ENCODE assay signal across 21 cellular contexts in the genomic region with DNA sequence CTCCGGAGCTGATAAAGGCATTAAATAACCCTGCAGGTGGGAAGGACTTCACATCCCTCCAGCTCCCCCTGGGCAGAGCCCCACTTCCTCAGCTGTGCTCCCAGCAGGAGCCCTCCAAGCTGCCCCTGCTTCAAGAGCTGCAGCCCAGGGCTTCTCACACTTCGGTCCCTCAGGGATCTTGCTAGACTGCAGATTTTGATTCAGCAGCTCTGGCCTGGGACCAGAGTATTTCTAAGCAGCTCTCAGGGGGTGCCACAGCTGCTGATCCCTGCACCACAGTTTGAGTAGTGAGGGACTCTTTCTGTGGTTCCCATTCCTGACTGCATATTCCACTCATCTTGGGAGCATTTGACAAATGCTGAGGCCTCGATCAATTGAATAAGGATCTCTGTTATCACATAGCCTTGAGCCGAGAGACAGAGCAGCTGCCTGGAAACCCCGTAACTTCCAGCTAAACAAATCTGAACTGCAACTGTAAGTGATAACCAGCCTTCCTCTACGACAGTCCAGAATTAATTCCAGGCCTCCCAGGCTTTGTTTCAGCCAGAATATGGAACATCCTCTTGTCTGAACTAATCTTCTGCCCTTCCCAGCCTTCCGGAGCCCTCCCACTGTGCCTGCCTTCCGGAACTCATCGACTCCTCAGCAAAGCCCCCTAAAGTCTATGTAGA.
DNase-seq lines count a peak whose midpoint lies in the region; ATAC-seq and TF ChIP-seq lines count a peak whose summit lies in the region.
"Had no signal": no experiment of that assay in that cellular context is flagged by ENCODE, and none has a peak within 500 bp of the region (broad histone marks: within the 10 kb centered on the region; RNA-seq: fewer than 3 reads in every experiment).

No MANE protein-coding gene starts in this region.

- no peak for TF ChIP-seq CTCF in HEK293 (tag by site-specific recombination; IDR thresholded peaks at IDR 0.05)
- no peak for TF ChIP-seq CTCF in brain microvascular endothelial cell (IDR thresholded peaks at IDR 0.05; ENCODE audit: low read depth, low read length, missing control alignments)
- no peak for TF ChIP-seq CTCF in ovary (IDR thresholded peaks at IDR 0.05)

- H3K4me3 ChIP-seq in HEK293 (ENCODE audit: low read depth, low read length) (no peak overlapping the region), brain microvascular endothelial cell (ENCODE audit: low read depth, low read length) (no peak overlapping the region), ovary (no peak overlapping the region)
- H3K4me3 ChIP-seq: breast epithelium, lower lobe of right lung, testis had no signal

- no peaks in the 10 kb centered on the region for H3K9me3 ChIP-seq in HEK293 (ENCODE audit: control insufficient read depth, insufficient read depth, low read depth, low read length)
- H3K9me3 ChIP-seq in ovary, result no peaks in the 10 kb centered on the region
- H3K9me3 ChIP-seq: breast epithelium, Caco-2, lower lobe of right lung, testis had no signal

- TF ChIP-seq EP300 in ovary (IDR thresholded peaks at IDR 0.05), result peak; percentile 19

- WGBS in ovary, 3 donors, result 17 to 20% (median 18%) methylated on average over 9 of the region's 9 CpGs

- POLR2A ChIA-PET in HEK293 (lab: Yijun Ruan, JAX), result no interaction called here

- no peak for TF ChIP-seq POLR2A in ovary (IDR thresholded peaks at IDR 0.05)

- DNase-seq in brain microvascular endothelial cell (peak; percentile 22), left ventricle myocardium superior (no peak), ovary (no peak), nucleus accumbens (lab: John Stamatoyannopoulos, UW) (no peak), NCI-H345 treated with DMSO at 0.1 percent for 48 hours (lab: John Stamatoyannopoulos, UW; ENCODE audit: unreplicated experiment) (no peak), NOMO-1 (lab: John Stamatoyannopoulos, UW; ENCODE audit: unreplicated experiment in 2 of 2) (no peak), NCI-H526 treated with DMSO at 0.1 percent for 48 hours (lab: John Stamatoyannopoulos, UW) (no peak)
- DNase-seq: activated CD4-positive, alpha-beta T cell treated with anti-CD3 and anti-CD28 coated beads, Interleukin-2, amount 50 U/mL, for 4 hours; activated naive CD4-positive, alpha-beta T cell treated with anti-CD3 and anti-CD28 coated beads, Interleukin-2, amount 50 U/mL, for 16 hours; activated T-cell treated with anti-CD3 and anti-CD28 coated beads, Interleukin-2, amount 50 U/mL, for 1 hour; Caco-2; effector CD4-positive, alpha-beta T cell; GDM1; lower lobe of right lung; NCI-H2081; NCI-H69; PC-3; testis had no signal

- H3K36me3 ChIP-seq in HEK293 (ENCODE audit: control insufficient read depth in 2 of 2, insufficient read depth in 1 of 2, low read length in 2 of 2), result no peaks in the 10 kb centered on the region
- H3K36me3 ChIP-seq in brain microvascular endothelial cell (replicated peaks), result no peaks in the 10 kb centered on the region
- no peaks in the 10 kb centered on the region for H3K36me3 ChIP-seq in ovary
- H3K36me3 ChIP-seq: breast epithelium, lower lobe of right lung had no signal

- ATAC-seq in left ventricle myocardium superior, result peak; percentile 65
- ATAC-seq: HCT116, PC-3 had no signal

- no peaks in the 10 kb centered on the region; the same call in 1 of the 2 replicates for H3K4me1 ChIP-seq in HEK293 (ENCODE audit: control insufficient read depth, insufficient read depth, low read length)
- peaks cover 15% of the 10 kb centered on the region for H3K4me1 ChIP-seq in ovary (ENCODE audit: insufficient read depth)

- H3K27ac ChIP-seq in HEK293 (ENCODE audit: extremely low read depth, low read depth, low read length) (no peak overlapping the region), brain microvascular endothelial cell (no peak overlapping the region), ovary (peak overlapping the region in 1 of 2 donors; percentile 54)
- H3K27ac ChIP-seq: lower lobe of right lung had no signal

- CTCF ChIA-PET in HEK293 (lab: Yijun Ruan, JAX), result interaction anchor here (0.8 kb wide), 1 partner anchor 10 kb away, joined by 3 read pairs; no protein-coding TSS in a partner anchor

- H3K27me3 ChIP-seq in brain microvascular endothelial cell (replicated peaks), result no peaks in the 10 kb centered on the region
- no peaks in the 10 kb centered on the region for H3K27me3 ChIP-seq in ovary
- H3K27me3 ChIP-seq: breast epithelium, testis had no signal

- in situ Hi-C loops in brain microvascular endothelial cell (cut with HindIII; ENCODE audit: low pct_ligation_motif_present, low sequenced_read_pairs), result no loop called here

- intact Hi-C loops in left ventricle myocardium superior (cut with micrococcal nuclease), result no loop called here
- intact Hi-C loops in ovary (cut with DNase I), result no loop called here

TF ChIP-seq in HEK293, 187 proteins besides CTCF, POLR2A, EP300 and RAD21:
- TF ChIP-seq ZIC2 (tag by site-specific recombination; IDR thresholded peaks at IDR 0.05) (peak; percentile 88), SP2 (tag by site-specific recombination; IDR thresholded peaks at IDR 0.05) (no peak)
